17 cellular contexts compared by ENCODE assay signal in genomic region chr15:71518661-71519060, GRCh38.
"Had no signal": no experiment of that assay in that cellular context is flagged by ENCODE, and none has a peak within 500 bp of the region (broad histone marks: within the 10 kb centered on the region; RNA-seq: fewer than 3 reads in every experiment).

No MANE protein-coding gene starts in this region.

- H3K9me3 ChIP-seq: esophagus muscularis mucosa, gastrocnemius medialis, heart right ventricle, left lung, lower lobe of right lung had no signal

- H3K36me3 ChIP-seq: esophagus muscularis mucosa, gastrocnemius medialis, left lung, lower lobe of right lung had no signal

- H3K4me3 ChIP-seq: coronary artery, esophagus muscularis mucosa, gastrocnemius medialis, heart right ventricle, left lung, lower lobe of right lung had no signal

- H3K27me3 ChIP-seq: esophagus muscularis mucosa, foreskin keratinocyte, gastrocnemius medialis, heart right ventricle, left lung had no signal

- H3K27ac ChIP-seq: coronary artery, esophagus muscularis mucosa, foreskin keratinocyte, gastrocnemius medialis, left lung, lower lobe of right lung had no signal

- DNase-seq: effector CD8-positive, alpha-beta T cell; effector memory CD8-positive, alpha-beta T cell; endodermal cell; foreskin keratinocyte; gastrocnemius medialis; glutamatergic neuron; heart right ventricle; hippocampal formation; left cardiac atrium; left lung; left ventricle myocardium superior; lower lobe of right lung; mesendoderm; midbrain; naive thymus-derived CD4-positive, alpha-beta T cell had no signal

- H3K4me1 ChIP-seq: left lung had no signal

- ATAC-seq: effector memory CD8-positive, alpha-beta T cell; foreskin keratinocyte; gastrocnemius medialis; heart right ventricle; left cardiac atrium; left lung; left ventricle myocardium superior; lower lobe of right lung; naive thymus-derived CD4-positive, alpha-beta T cell had no signal
